Comparison of ENCODE assay signal across 8 cellular contexts in genomic region chr9:14323083-14323968, GRCh38. TPM values are rescaled to one million over a fixed set of nuclear protein-coding genes. Genes with fewer than 3 reads are reported as not detected.
DNase-seq lines count a peak whose midpoint lies in the region; ATAC-seq and TF ChIP-seq lines count a peak whose summit lies in the region.

No MANE protein-coding gene starts in this region.

- 12 to 19% methylated on average over 17 of the region's 17 CpGs for WGBS in lower leg skin, 2 donors
- 16 to 18% methylated on average over 17 of the region's 17 CpGs for WGBS in upper lobe of left lung, 2 donors

- H3K4me3 ChIP-seq in lower leg skin (ENCODE audit: low read depth, poor library complexity, severe bottlenecking), result peak overlapping the region; percentile 74
- peak overlapping the region; percentile 62 to 91 (median 74) for H3K4me3 ChIP-seq in upper lobe of left lung

- ATAC-seq in upper lobe of left lung (ENCODE audit: low FRiP score in 2 of 2), result peak in 1 of 2 donors; percentile 42

- CTCF ChIA-PET in activated CD4-positive, alpha-beta T cell treated with anti-CD3 and anti-CD28 coated beads, Interleukin-2, amount 10 ng/mL, durations not matched to agents 7 days and 5 days (lab: Charles Lee), result no interaction called here
- CTCF ChIA-PET in MCF 10A (lab: Yijun Ruan, JAX), result interaction anchor here (0.6 to 5.4 kb wide), 10 partner anchors 7 to 817 kb away, joined by 3 to 35 read pairs (median 4); no protein-coding TSS in a partner anchor

- intact Hi-C loops in MCF 10A (cut with micrococcal nuclease) (loop anchor here (2.0 to 10.0 kb wide), 6 partner anchors 29 to 876 kb away; no protein-coding TSS in a partner anchor), lower leg skin (cut with DNase I; ENCODE audit: low total_unique reads) (no loop called here)

- no peak for TF ChIP-seq POLR2A in lower leg skin (IDR thresholded peaks at IDR 0.05)
- TF ChIP-seq POLR2A in upper lobe of left lung (IDR thresholded peaks at IDR 0.05), result no peak

- peaks cover 66% of the 10 kb centered on the region for H3K27me3 Mint-ChIP-seq in activated CD4-positive, alpha-beta T cell treated with anti-CD3 and anti-CD28 coated beads, Interleukin-2, amount 10 ng/mL, durations not matched to agents 7 days and 5 days
- no peaks in the 10 kb centered on the region for H3K27me3 Mint-ChIP-seq in MCF 10A (ENCODE audit: insufficient read depth, unreplicated experiment)

- peaks cover 17% of the 10 kb centered on the region for H3K4me1 Mint-ChIP-seq in activated CD4-positive, alpha-beta T cell treated with anti-CD3 and anti-CD28 coated beads, Interleukin-2, amount 10 ng/mL, durations not matched to agents 7 days and 5 days
- H3K4me1 Mint-ChIP-seq in MCF 10A (ENCODE audit: insufficient read depth, unreplicated experiment), result peaks cover 47% of the 10 kb centered on the region

- no peak for TF ChIP-seq EP300 in upper lobe of left lung (IDR thresholded peaks at IDR 0.05)

- no peaks in the 10 kb centered on the region for H3K9me3 ChIP-seq in upper lobe of left lung

- peaks cover 3% of the 10 kb centered on the region for H3K36me3 Mint-ChIP-seq in activated CD4-positive, alpha-beta T cell treated with anti-CD3 and anti-CD28 coated beads, Interleukin-2, amount 10 ng/mL, durations not matched to agents 7 days and 5 days (ENCODE audit: low read depth)
- no peaks in the 10 kb centered on the region for H3K36me3 Mint-ChIP-seq in MCF 10A (ENCODE audit: insufficient read depth, unreplicated experiment)

- H3K27ac Mint-ChIP-seq in activated CD4-positive, alpha-beta T cell treated with anti-CD3 and anti-CD28 coated beads, Interleukin-2, amount 10 ng/mL, durations not matched to agents 7 days and 5 days, result peak overlapping the region; percentile 77
- peak overlapping the region; percentile 81 for H3K27ac Mint-ChIP-seq in MCF 10A (ENCODE audit: low read depth, unreplicated experiment)

- no peaks in the 10 kb centered on the region for H3K27me3 ChIP-seq in upper lobe of left lung

- TSS peak; percentile 74 for BruUV-seq in MCF 10A (replicated peaks; lab: Mats Ljungman, UMichigan)

- POLR2A ChIA-PET in activated CD4-positive, alpha-beta T cell treated with anti-CD3 and anti-CD28 coated beads, Interleukin-2, amount 10 ng/mL, durations not matched to agents 7 days and 5 days (lab: Charles Lee), result no interaction called here
- POLR2A ChIA-PET in MCF 10A (lab: Yijun Ruan, JAX), result interaction anchor here (0.6 to 4.3 kb wide), 14 partner anchors 8 to 311 kb away, joined by 3 to 53 read pairs (median 4); partner anchors contain the start of gene NFIB

- H3K4me3 Mint-ChIP-seq in activated CD4-positive, alpha-beta T cell treated with anti-CD3 and anti-CD28 coated beads, Interleukin-2, amount 10 ng/mL, durations not matched to agents 7 days and 5 days, result peak overlapping the region; percentile 75
- H3K4me3 Mint-ChIP-seq in MCF 10A (ENCODE audit: unreplicated experiment), result peak overlapping the region; percentile 86

- peak overlapping the region; percentile 92 to 97 (median 93) for H3K27ac ChIP-seq in upper lobe of left lung

- TF ChIP-seq CTCF in MCF 10A (IDR thresholded peaks at IDR 0.05; ENCODE audit: unreplicated experiment), result no peak
- TF ChIP-seq CTCF in lower leg skin (IDR thresholded peaks at IDR 0.05), result no peak
- TF ChIP-seq CTCF in upper lobe of left lung (IDR thresholded peaks at IDR 0.05), result no peak

- no peaks in the 10 kb centered on the region for H3K36me3 ChIP-seq in upper lobe of left lung

- DNase-seq in activated CD4-positive, alpha-beta T cell treated with anti-CD3 and anti-CD28 coated beads, Interleukin-2, amount 10 ng/mL, durations not matched to agents 7 days and 5 days, result no peak
- DNase-seq in activated CD4-positive, alpha-beta T cell treated with anti-CD3 and anti-CD28 coated beads for 1 hour, result no peak
- peak; percentile 87 for DNase-seq in NCI-H146 treated with DMSO at 0.1 percent for 48 hours (lab: John Stamatoyannopoulos, UW; ENCODE audit: unreplicated experiment)
- DNase-seq in MCF 10A (ENCODE audit: unreplicated experiment), result peak; percentile 66
- no peak for DNase-seq in lower leg skin (ENCODE audit: low spot score in 2 of 2)
- no peak for DNase-seq in upper lobe of left lung
- DNase-seq in NCI-H226, result no peak
- DNase-seq in cerebellar nuclear complex (lab: John Stamatoyannopoulos, UW), result no peak

- no peaks in the 10 kb centered on the region for H3K9me3 Mint-ChIP-seq in activated CD4-positive, alpha-beta T cell treated with anti-CD3 and anti-CD28 coated beads, Interleukin-2, amount 10 ng/mL, durations not matched to agents 7 days and 5 days
- no peaks in the 10 kb centered on the region for H3K9me3 Mint-ChIP-seq in MCF 10A (ENCODE audit: unreplicated experiment)

- H3K4me1 ChIP-seq in upper lobe of left lung, result peaks cover 26 to 44% (median 27%) of the 10 kb centered on the region in 4 donors

RNA-seq across cellular contexts. Expression of gene NFIB, which starts 9.4 kb away (rescaled TPM):
- total RNA-seq in activated CD4-positive, alpha-beta T cell treated with anti-CD3 and anti-CD28 coated beads, Interleukin-2, amount 10 ng/mL, durations not matched to agents 7 days and 5 days, result not detected
- total RNA-seq in MCF 10A (2022) (52.2 and 70.8 TPM in 2 replicates), lower leg skin (100 to 1,000 TPM in 1 of 4 donors, 10 to 100 TPM in 3; 68.2 to 145 (median 78.6) TPM), upper lobe of left lung (100 to 1,000 TPM in 1 of 6 donors, 10 to 100 TPM in 5; 33.9 to 109 (median 67.5) TPM)

Comparison
In these comparisons a context has a peak if more than half of its experiments do, and no peak if none do; other contexts are left out.
1. DNase-seq: peak in NCI-H146 treated with DMSO at 0.1 percent for 48 hours (single experiment) and MCF 10A (single experiment); none in activated CD4-positive, alpha-beta T cell treated with anti-CD3 and anti-CD28 coated beads, Interleukin-2, amount 10 ng/mL, durations not matched to agents 7 days and 5 days (single experiment), activated CD4-positive, alpha-beta T cell treated with anti-CD3 and anti-CD28 coated beads for 1 hour (single experiment), lower leg skin (0 of 2), upper lobe of left lung (0 of 2), NCI-H226 (single experiment) and cerebellar nuclear complex (0 of 2).
2. RNA of gene NFIB, which starts 9.4 kb away (total RNA-seq): 68.2 to 145 TPM in lower leg skin, 52.2 to 70.8 TPM in MCF 10A and 33.9 to 109 TPM in upper lobe of left lung; not detected in activated CD4-positive, alpha-beta T cell treated with anti-CD3 and anti-CD28 coated beads, Interleukin-2, amount 10 ng/mL, durations not matched to agents 7 days and 5 days; every median in the first group is over 10 times any median in the second.